ENCODE assay signal across 19 cellular contexts in genomic region chr6:44898296-44898930, GRCh38.
A peak's percentile ranks its signal among the peaks of the same experiment; 100 is the strongest.
DNase-seq lines count a peak whose midpoint lies in the region; ATAC-seq, FAIRE-seq and TF ChIP-seq lines count a peak whose summit lies in the region.
"Had no signal": no experiment of that assay in that cellular context is flagged by ENCODE, and none has a peak within 500 bp of the region (broad histone marks: within the 10 kb centered on the region; RNA-seq: fewer than 3 reads in every experiment).

No MANE protein-coding gene starts in this region.

- H4K20me1 ChIP-seq in IMR-90 (ENCODE audit: insufficient read depth, low read length), result no peaks in the 10 kb centered on the region
- H4K20me1 ChIP-seq in H1 (replicated peaks in 1 of 2; ENCODE audit: control insufficient read depth in 1 of 2, insufficient read depth in 2 of 2, low read length in 2 of 2), result no peaks in the 10 kb centered on the region

- H3K27me3 ChIP-seq in IMR-90 (ENCODE audit: control insufficient read depth, insufficient read depth, low read length) (no peaks in the 10 kb centered on the region), H1 (replicated peaks in 1 of 4; ENCODE audit: control insufficient read depth in 3 of 4, extremely low read depth in 1 of 4, insufficient read depth in 3 of 4, low read length in 3 of 4) (no peaks in the 10 kb centered on the region), kidney epithelial cell (ENCODE audit: control insufficient read depth, insufficient read depth, low read length) (no peaks in the 10 kb centered on the region)
- H3K27me3 ChIP-seq in CD4-positive, alpha-beta T cell (ENCODE audit: control insufficient read depth, insufficient read depth, low read length), result no peaks in the 10 kb centered on the region
- H3K27me3 ChIP-seq: BE2C, upper lobe of left lung had no signal

- H2AK5ac ChIP-seq in IMR-90 (ENCODE audit: low read depth, low read length), result no peak overlapping the region
- no peak overlapping the region for H2AK5ac ChIP-seq in H1 (ENCODE audit: low read depth, low read length)

- TF ChIP-seq RAD21 in IMR-90 (IDR thresholded peaks at IDR 0.05; ENCODE audit: low read length) (no peak), H1 (IDR thresholded peaks at IDR 0.05 in 1 of 2, conservative IDR thresholded peaks at IDR 0.05 in 1 of 2; ENCODE audit: low read depth in 2 of 2, low read length in 2 of 2) (no peak)

- H2BK15ac ChIP-seq in IMR-90 (ENCODE audit: low read depth, low read length), result no peak overlapping the region
- H2BK15ac ChIP-seq in H1 (ENCODE audit: low read length), result no peak overlapping the region

- H3K9me3 Mint-ChIP-seq in CD4-positive, alpha-beta T cell, result no peaks in the 10 kb centered on the region
- H3K9me3 Mint-ChIP-seq: stimulated activated effector memory CD8-positive, alpha-beta T cell treated with anti-CD3 and anti-CD28 coated beads, Interleukin-12 subunit alpha, Interleukin-12 subunit beta, amount 100 ng/mL, for 72 hours had no signal

- H3K79me2 ChIP-seq in H1 (ENCODE audit: control insufficient read depth in 1 of 2, insufficient read depth in 2 of 2, low read length in 2 of 2), result no peaks in the 10 kb centered on the region

- no peaks in the 10 kb centered on the region for H3K4me1 Mint-ChIP-seq in CD4-positive, alpha-beta T cell (ENCODE audit: low read depth)
- H3K4me1 Mint-ChIP-seq: mesothelial cell of epicardium had no signal

- CTCF ChIA-PET in IMR-90 (lab: Yijun Ruan, JAX), result interaction anchor here (1.2 kb wide), 1 partner anchor 10 kb away, joined by 3 read pairs; no protein-coding TSS in a partner anchor
- CTCF ChIA-PET in H1 (lab: Charles Lee; ENCODE audit: partially characterized antibody), result interaction anchor here (1.0 to 1.3 kb wide), 2 partner anchors 120 to 242 kb away, joined by 3 to 6 read pairs; no protein-coding TSS in a partner anchor
- CTCF ChIA-PET in CD4-positive, alpha-beta T cell (lab: Charles Lee), result no interaction called here

- peak; percentile 75 for DNase-seq in AG20443 (ENCODE audit: low spot score)
- DNase-seq in IMR-90, result peak; percentile 64
- DNase-seq in H1 (ENCODE audit: low read depth in 1 of 2, low spot score in 2 of 2), result peak in 1 of 2 experiments; percentile 43
- peak; percentile 0 for DNase-seq in kidney epithelial cell (ENCODE audit: low read depth)
- no peak for DNase-seq in CD4-positive, alpha-beta T cell
- DNase-seq in NCI-H146 (lab: John Stamatoyannopoulos, UW), result no peak
- no peak for DNase-seq in DMS114 treated with DMSO at 0.1 percent for 48 hours (lab: John Stamatoyannopoulos, UW; ENCODE audit: unreplicated experiment)
- no peak for DNase-seq in activated effector memory CD4-positive, alpha-beta T cell treated with Interleukin-2 at 50 U/mL for 16 hours
- DNase-seq: activated CD8-positive, alpha-beta T cell treated with anti-CD3 and anti-CD28 coated beads for 36 hours; BE2C; dermis blood vessel endothelial cell; Kasumi-1; NCI-H1436; NCI-H446 treated with DMSO at 0.1 percent for 48 hours had no signal

- H3K4me3 Mint-ChIP-seq in CD4-positive, alpha-beta T cell, result no peak overlapping the region
- H3K4me3 Mint-ChIP-seq: activated CD8-positive, alpha-beta T cell treated with anti-CD3 and anti-CD28 coated beads for 36 hours; mesothelial cell of epicardium; stimulated activated effector memory CD8-positive, alpha-beta T cell treated with anti-CD3 and anti-CD28 coated beads, Interleukin-12 subunit alpha, Interleukin-12 subunit beta, amount 100 ng/mL, for 72 hours had no signal

- H4K91ac ChIP-seq in IMR-90 (ENCODE audit: insufficient read depth, low read depth, low read length), result 0 out of 2 replicates have a peak overlapping the region, but pooled peaks have one; percentile 15
- H4K91ac ChIP-seq in H1 (replicated peaks; ENCODE audit: insufficient read length, low read length), result no peak overlapping the region

- no peak overlapping the region for H2BK12ac ChIP-seq in H1 (ENCODE audit: low read depth, low read length)

- H3K79me1 ChIP-seq in IMR-90 (ENCODE audit: low read depth in 1 of 2, low read length in 2 of 2) (no peaks in the 10 kb centered on the region), H1 (ENCODE audit: low read depth, low read length) (no peaks in the 10 kb centered on the region)

- no peak for TF ChIP-seq EP300 in H1 (IDR thresholded peaks at IDR 0.05; ENCODE audit: borderline replicate concordance in 1 of 2, low read depth in 2 of 2, low read length in 2 of 2)

- no peak overlapping the region for H3K23ac ChIP-seq in IMR-90 (ENCODE audit: low read depth, low read length)
- H3K23ac ChIP-seq in H1 (ENCODE audit: insufficient read length), result no peak overlapping the region

- dilution Hi-C loops in IMR-90 (cut with HindIII; ENCODE audit: low sequenced_read_pairs, unreplicated experiment), result no loop called here

- H3K27ac Mint-ChIP-seq in CD4-positive, alpha-beta T cell, result no peak overlapping the region
- H3K27ac Mint-ChIP-seq: activated CD8-positive, alpha-beta T cell treated with anti-CD3 and anti-CD28 coated beads for 36 hours; mesothelial cell of epicardium had no signal

- no peak overlapping the region for H3K18ac ChIP-seq in IMR-90 (ENCODE audit: low read depth, low read length)
- no peak overlapping the region for H3K18ac ChIP-seq in H1 (ENCODE audit: extremely low read depth, low read length)

- H3K4me1 ChIP-seq in IMR-90 (ENCODE audit: control insufficient read depth, insufficient read depth, low read length), result peaks cover 2% of the 10 kb centered on the region; the same call in 1 of the 2 replicates
- H3K4me1 ChIP-seq in H1 (replicated peaks in 1 of 4; ENCODE audit: control insufficient read depth in 3 of 4, insufficient read depth in 4 of 4, low read length in 3 of 4), result peaks cover 0 to 3% (median 0%) of the 10 kb centered on the region in 4 experiments; a peak in 1 of 7 replicates
- H3K4me1 ChIP-seq: BE2C, upper lobe of left lung had no signal

- no TSS peak for BruUV-seq in IMR-90 (replicated peaks; lab: Mats Ljungman, UMichigan)

- peak overlapping the region; percentile 26 for H2AK9ac ChIP-seq in IMR-90 (replicated peaks; ENCODE audit: low read depth, low read length, poor library complexity)

- H2BK5ac ChIP-seq in IMR-90 (ENCODE audit: low read depth, low read length, poor library complexity, severe bottlenecking) (no peak overlapping the region), H1 (ENCODE audit: low read depth, low read length) (no peak overlapping the region)

- FAIRE-seq in H1 (lab: Jason Lieb, UNC), result no peak

- WGBS in IMR-90 (ENCODE audit: extremely low coverage in 2 of 2, insufficient read length in 1 of 2), 2 experiments, result 100% methylated on average over 2 of the region's 10 CpGs; no CpG with 5 or more reads in 1 of the 2 experiments
- WGBS in H1 (ENCODE audit: extremely low coverage in 1 of 2, insufficient coverage in 1 of 2, insufficient read length in 1 of 2, insufficient replicate concordance in 2 of 2, low coverage in 1 of 2, low lambda C conversion rate in 2 of 2, missing lambda C conversion rate in 1 of 2), 2 experiments, result 92% methylated on average over 10 of the region's 10 CpGs; no CpG with 5 or more reads in 1 of the 2 experiments

- H2AFZ ChIP-seq in IMR-90 (replicated peaks; ENCODE audit: low read length, poor library complexity) (no peak overlapping the region), H1 (ENCODE audit: low read length) (no peak overlapping the region)

- TF ChIP-seq POLR2A in IMR-90 (IDR thresholded peaks at IDR 0.05; ENCODE audit: low read depth, low read length) (no peak), H1 (IDR thresholded peaks at IDR 0.05; ENCODE audit: control extremely low read depth in 1 of 2, low read depth in 2 of 2, low read length in 2 of 2) (no peak)

- H3K9ac ChIP-seq in IMR-90 (ENCODE audit: low read depth, low read length) (no peak overlapping the region), H1 (replicated peaks in 1 of 4; ENCODE audit: extremely low read depth in 1 of 4, low read depth in 3 of 4, low read length in 3 of 4) (no peak overlapping the region)

- peaks cover 48% of the 10 kb centered on the region for H3K36me3 Mint-ChIP-seq in CD4-positive, alpha-beta T cell (ENCODE audit: low read depth)
- H3K36me3 Mint-ChIP-seq: stimulated activated effector memory CD8-positive, alpha-beta T cell treated with anti-CD3 and anti-CD28 coated beads, Interleukin-12 subunit alpha, Interleukin-12 subunit beta, amount 100 ng/mL, for 72 hours had no signal

- no peak overlapping the region for H4K5ac ChIP-seq in IMR-90 (ENCODE audit: low read depth, low read length)
- H4K5ac ChIP-seq in H1 (ENCODE audit: insufficient read length, low read depth, low read length), result no peak overlapping the region

- peak; percentile 35 for ATAC-seq in IMR-90 (ENCODE audit: low read depth)
- no peak for ATAC-seq in CD4-positive, alpha-beta T cell (ENCODE audit: poor library complexity)
- ATAC-seq: activated CD8-positive, alpha-beta T cell treated with anti-CD3 and anti-CD28 coated beads for 36 hours; esophagus mucosa; SK-N-SH treated with all-trans-retinoic acid at 6 μM for 48 hours; stimulated activated effector memory CD8-positive, alpha-beta T cell treated with anti-CD3 and anti-CD28 coated beads, Interleukin-12 subunit alpha, Interleukin-12 subunit beta, amount 100 ng/mL, for 72 hours had no signal

- H3K27ac ChIP-seq in IMR-90 (ENCODE audit: insufficient read depth, low read length), result no peak overlapping the region
- no peak overlapping the region for H3K27ac ChIP-seq in H1 (ENCODE audit: low read depth, low read length)
- no peak overlapping the region for H3K27ac ChIP-seq in CD4-positive, alpha-beta T cell (ENCODE audit: low read depth, low read length)
- H3K27ac ChIP-seq: upper lobe of left lung had no signal

- H3K9me3 ChIP-seq in IMR-90 (ENCODE audit: control insufficient read depth, insufficient read depth, low read length), result no peaks in the 10 kb centered on the region
- H3K9me3 ChIP-seq in H1 (ENCODE audit: insufficient read depth in 2 of 2, low read depth in 1 of 2, low read length in 1 of 2), result peaks cover 5 to 8% of the 10 kb centered on the region in 2 experiments; a peak in 2 of 4 replicates
- H3K9me3 ChIP-seq in CD4-positive, alpha-beta T cell (ENCODE audit: control insufficient read depth, low read length), result no peaks in the 10 kb centered on the region
- H3K9me3 ChIP-seq: BE2C, upper lobe of left lung had no signal

- no peak overlapping the region for H4K8ac ChIP-seq in IMR-90 (ENCODE audit: low read depth in 2 of 2, low read length in 2 of 2)
- H4K8ac ChIP-seq in H1 (ENCODE audit: extremely low read depth, insufficient read depth, low read length), result no peak overlapping the region

- in situ Hi-C loops in IMR-90 (cut with MboI; ENCODE audit: low sequenced_read_pairs), result no loop called here

- no peaks in the 10 kb centered on the region for H3K23me2 ChIP-seq in H1 (ENCODE audit: low read depth, low read length)

- H3K4ac ChIP-seq in IMR-90 (ENCODE audit: low read depth, low read length), result no peak overlapping the region
- no peak overlapping the region for H3K4ac ChIP-seq in H1 (replicated peaks; ENCODE audit: insufficient read length, low read depth, low read length)

- no peak overlapping the region for H2BK20ac ChIP-seq in IMR-90 (ENCODE audit: low read depth, low read length)
- no peak overlapping the region for H2BK20ac ChIP-seq in H1 (ENCODE audit: low read length)

- no peak overlapping the region for H3K4me3 ChIP-seq in IMR-90 (ENCODE audit: insufficient read depth, low read depth, low read length)
- no peak overlapping the region for H3K4me3 ChIP-seq in H1 (ENCODE audit: extremely low read depth in 1 of 4, insufficient read depth in 2 of 4, low read depth in 3 of 4, low read length in 4 of 4)
- no peak overlapping the region for H3K4me3 ChIP-seq in kidney epithelial cell (ENCODE audit: low read depth, low read length)
- H3K4me3 ChIP-seq: upper lobe of left lung had no signal

- H3K36me3 ChIP-seq in IMR-90 (ENCODE audit: control insufficient read depth, insufficient read depth, low read length) (no peaks in the 10 kb centered on the region), H1 (ENCODE audit: control insufficient read depth in 2 of 4, insufficient read depth in 4 of 4, low read length in 3 of 4) (no peaks in the 10 kb centered on the region; a peak in 1 of 8 replicates), kidney epithelial cell (ENCODE audit: control insufficient read depth, insufficient read depth, low read length) (no peaks in the 10 kb centered on the region)
- H3K36me3 ChIP-seq: BE2C, upper lobe of left lung had no signal

- H3K4me2 ChIP-seq in IMR-90 (ENCODE audit: low read depth, low read length) (no peak overlapping the region), H1 (ENCODE audit: insufficient read depth in 1 of 2, low read depth in 2 of 2, low read length in 2 of 2) (no peak overlapping the region)

- no peaks in the 10 kb centered on the region for H3K27me3 Mint-ChIP-seq in CD4-positive, alpha-beta T cell
- H3K27me3 Mint-ChIP-seq: activated CD8-positive, alpha-beta T cell treated with anti-CD3 and anti-CD28 coated beads for 36 hours had no signal

- H2BK120ac ChIP-seq in IMR-90 (ENCODE audit: low read depth, low read length) (no peak overlapping the region), H1 (replicated peaks; ENCODE audit: low read depth, low read length) (no peak overlapping the region)

- H3K56ac ChIP-seq in IMR-90 (ENCODE audit: extremely low read depth, insufficient read depth, low read length) (no peak overlapping the region), H1 (replicated peaks; ENCODE audit: insufficient read length, low read depth, low read length) (no peak overlapping the region)

- intact Hi-C loops in IMR-90 (cut with micrococcal nuclease), result no loop called here
- intact Hi-C loops in CD4-positive, alpha-beta T cell (cut with DNase I, micrococcal nuclease), result no loop called here

- H3K9me1 ChIP-seq in IMR-90 (ENCODE audit: insufficient read depth, low read length), result no peaks in the 10 kb centered on the region

- TF ChIP-seq CTCF in IMR-90 (conservative IDR thresholded peaks at IDR 0.05; ENCODE audit: low read depth, low read length) (no peak), H1 (IDR thresholded peaks at IDR 0.05; ENCODE audit: control extremely low read depth in 1 of 3, insufficient read depth in 1 of 3, low read depth in 1 of 3, low read length in 3 of 3) (no peak), kidney epithelial cell (IDR thresholded peaks at IDR 0.05; ENCODE audit: insufficient read depth, low read length, poor library complexity, severe bottlenecking) (no peak)
- no peak for TF ChIP-seq CTCF in CD4-positive, alpha-beta T cell (IDR thresholded peaks at IDR 0.05)

- no peak overlapping the region for H3K14ac ChIP-seq in IMR-90 (replicated peaks; ENCODE audit: low read depth, low read length)
- no peak overlapping the region for H3K14ac ChIP-seq in H1 (ENCODE audit: insufficient read length)

- POLR2A ChIA-PET in IMR-90 (lab: Charles Lee; ENCODE audit: unreplicated experiment), result no interaction called here
- POLR2A ChIA-PET in H1 (lab: Charles Lee; ENCODE audit: partially characterized antibody), result no interaction called here
- POLR2A ChIA-PET in CD4-positive, alpha-beta T cell (lab: Charles Lee), result no interaction called here

Comparison
In these comparisons a context has a peak if more than half of its experiments do, and no peak if none do; other contexts are left out.
1. DNase-seq: peak in AG20443 (single experiment), IMR-90 (single experiment) and kidney epithelial cell (single experiment); none in CD4-positive, alpha-beta T cell (0 of 10), NCI-H146 (single experiment), DMS114 treated with DMSO at 0.1 percent for 48 hours (single experiment) and activated effector memory CD4-positive, alpha-beta T cell treated with Interleukin-2 at 50 U/mL for 16 hours (single experiment).